8 cellular contexts compared by ENCODE assay signal in genomic region chr19:7449391-7450070, GRCh38. TPM values are rescaled to one million over a fixed set of nuclear protein-coding genes. Genes with fewer than 3 reads are reported as not detected.
DNase-seq lines count a peak whose midpoint lies in the region; ATAC-seq and TF ChIP-seq lines count a peak whose summit lies in the region.
"Not testable (repeated sequence)": the region's sequence is repeated elsewhere in the genome, so short reads cannot be mapped to it uniquely, and the experiment has no call there.
"Had no signal": no experiment of that assay in that cellular context is flagged by ENCODE, and none has a peak within 500 bp of the region (broad histone marks: within the 10 kb centered on the region; RNA-seq: fewer than 3 reads in every experiment).

No MANE protein-coding gene starts in this region.

- H3K4me1 Mint-ChIP-seq in IgD-negative memory B cell (peaks cover 0 to 10% (median 4%) of the 10 kb centered on the region in 3 donors), T-helper 17 cell (peaks cover 20% of the 10 kb centered on the region), memory B cell (peaks cover 12% of the 10 kb centered on the region)
- peaks cover 17% of the 10 kb centered on the region for H3K4me1 Mint-ChIP-seq in activated T-cell treated with anti-CD3 and anti-CD28 coated beads, Interleukin-2, amount 50 U/mL, for 24 hours (ENCODE audit: low read depth)
- H3K4me1 Mint-ChIP-seq in stimulated activated naive CD8-positive, alpha-beta T cell treated with anti-CD3 and anti-CD28 coated beads, Interleukin-15, amount 100 ng/mL, for 72 hours = not testable (repeated sequence)

- H3K4me1 ChIP-seq in neutrophil (ENCODE audit: control insufficient read depth in 1 of 2, insufficient read depth in 1 of 2, low read depth in 1 of 2, low read length in 1 of 2) = not testable (repeated sequence)

- H3K36me3 ChIP-seq in neutrophil = peaks cover 83% of the 10 kb centered on the region

- peak overlapping the region; percentile 45 for H3K27ac ChIP-seq in neutrophil

- H3K36me3 Mint-ChIP-seq in IgD-negative memory B cell (peaks cover 17% of the 10 kb centered on the region), memory B cell (peaks cover 43% of the 10 kb centered on the region)
- H3K36me3 Mint-ChIP-seq in T-helper 17 cell (ENCODE audit: low read depth) = not testable (repeated sequence)
- H3K36me3 Mint-ChIP-seq in activated T-cell treated with anti-CD3 and anti-CD28 coated beads, Interleukin-2, amount 50 U/mL, for 24 hours (ENCODE audit: low read depth) = peaks cover 73% of the 10 kb centered on the region

- H3K27me3 ChIP-seq in neutrophil = not testable (repeated sequence)

- not testable (repeated sequence) for TF ChIP-seq CTCF in neutrophil (IDR thresholded peaks at IDR 0.05)

- H3K27ac Mint-ChIP-seq in IgD-negative memory B cell (peak overlapping the region in 2 of 3 donors; percentile 53 to 71), memory B cell (peak overlapping the region; percentile 38)
- not testable (repeated sequence) for H3K27ac Mint-ChIP-seq in T-helper 17 cell; stimulated activated naive CD8-positive, alpha-beta T cell treated with anti-CD3 and anti-CD28 coated beads, Interleukin-15, amount 100 ng/mL, for 72 hours
- peak overlapping the region; percentile 37 for H3K27ac Mint-ChIP-seq in activated T-cell treated with anti-CD3 and anti-CD28 coated beads, Interleukin-2, amount 50 U/mL, for 24 hours

- ATAC-seq in T-helper 17 cell (peak; percentile 21), memory B cell (ENCODE audit: low read depth) (peak; percentile 27)
- peak; percentile 64 for ATAC-seq in stimulated activated naive CD8-positive, alpha-beta T cell treated with anti-CD3 and anti-CD28 coated beads, Interleukin-15, amount 100 ng/mL, for 72 hours

- DNase-seq in T-helper 17 cell; activated T-cell treated with anti-CD3 and anti-CD28 coated beads, Interleukin-2, amount 50 U/mL, for 24 hours; memory B cell (ENCODE audit: low spot score in 2 of 2): not testable (repeated sequence)
- DNase-seq in stimulated activated naive CD8-positive, alpha-beta T cell treated with anti-CD3 and anti-CD28 coated beads, Interleukin-15, amount 100 ng/mL, for 72 hours = peak; percentile 31 to 38

- not testable (repeated sequence) for H3K9me3 ChIP-seq in T-helper 17 cell (ENCODE audit: control insufficient read depth, low read length, poor library complexity, severe bottlenecking); neutrophil

- H3K27me3 Mint-ChIP-seq in IgD-negative memory B cell; T-helper 17 cell; activated T-cell treated with anti-CD3 and anti-CD28 coated beads, Interleukin-2, amount 50 U/mL, for 24 hours; memory B cell; stimulated activated naive CD8-positive, alpha-beta T cell treated with anti-CD3 and anti-CD28 coated beads, Interleukin-15, amount 100 ng/mL, for 72 hours: not testable (repeated sequence)

- H3K4me3 Mint-ChIP-seq in IgD-negative memory B cell; T-helper 17 cell; activated T-cell treated with anti-CD3 and anti-CD28 coated beads, Interleukin-2, amount 50 U/mL, for 24 hours; memory B cell; stimulated activated naive CD8-positive, alpha-beta T cell treated with anti-CD3 and anti-CD28 coated beads, Interleukin-15, amount 100 ng/mL, for 72 hours: not testable (repeated sequence)

- H3K9me3 Mint-ChIP-seq in IgD-negative memory B cell; activated T-cell treated with anti-CD3 and anti-CD28 coated beads, Interleukin-2, amount 50 U/mL, for 24 hours; memory B cell: not testable (repeated sequence)
- peaks cover 9 to 15% of the 10 kb centered on the region in 2 donors for H3K9me3 Mint-ChIP-seq in stimulated activated naive CD8-positive, alpha-beta T cell treated with anti-CD3 and anti-CD28 coated beads, Interleukin-15, amount 100 ng/mL, for 72 hours

- not testable (repeated sequence) for H3K4me3 ChIP-seq in neutrophil (ENCODE audit: low read depth in 1 of 2, low read length in 1 of 2)

RNA-seq across cellular contexts. Expression of gene PEX11G, which starts 39.3 kb away (rescaled TPM):
- polyA plus RNA-seq in IgD-negative memory B cell = 2.8 TPM
- not detected for total RNA-seq in T-helper 17 cell
- total RNA-seq: CD4-positive, CD25-positive, alpha-beta regulatory T cell; CD8-positive, alpha-beta T cell had no signal
